12 cellular contexts compared by ENCODE assay signal in the genomic region with DNA sequence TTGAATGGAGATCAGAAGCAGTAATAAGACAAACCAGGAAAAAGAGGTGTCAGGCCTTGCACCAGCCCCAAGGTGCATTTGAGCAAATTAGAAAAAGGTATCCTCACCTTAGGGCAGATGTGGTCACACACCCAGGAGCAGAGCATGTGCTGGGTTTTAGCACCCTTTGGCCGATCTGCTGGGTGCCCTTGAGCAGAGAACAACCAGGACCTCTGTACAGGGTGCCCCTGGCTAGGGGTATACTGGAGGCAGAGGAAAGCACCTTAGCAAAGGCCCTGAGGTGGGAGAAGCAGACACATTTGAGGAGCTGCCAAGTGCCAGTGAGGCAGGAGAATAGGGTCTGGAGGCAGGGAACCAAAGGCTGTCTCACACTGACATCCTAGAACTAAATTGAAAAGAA.
"Had no signal": no experiment of that assay in that cellular context is flagged by ENCODE, and none has a peak within 500 bp of the region (broad histone marks: within the 10 kb centered on the region; RNA-seq: fewer than 3 reads in every experiment).

No MANE protein-coding gene starts in this region.

- H3K27me3 ChIP-seq: upper lobe of right lung had no signal

- H3K4me1 ChIP-seq: lower lobe of right lung, upper lobe of right lung had no signal

- H3K9me3 ChIP-seq: lower lobe of right lung, upper lobe of right lung had no signal

- DNase-seq: activated naive CD8-positive, alpha-beta T cell treated with anti-CD3 and anti-CD28 coated beads for 36 hours; kidney glomerular epithelial cell; lower lobe of right lung; retina; stimulated activated CD4-positive, alpha-beta T cell treated with anti-CD3 and anti-CD28 coated beads, Interleukin-4, amount 100 ng/mL, for 4 hours; stimulated activated CD8-positive, alpha-beta memory T cell treated with anti-CD3 and anti-CD28 coated beads, Interleukin-4, amount 100 ng/mL, for 48 hours; stimulated activated naive CD4-positive, alpha-beta T cell treated with Interleukin-2 at 50 U/mL for 16 hours; T-helper 9 cell; upper lobe of right lung had no signal

- H3K27ac ChIP-seq: lower lobe of right lung, SK-N-MC, upper lobe of right lung had no signal

- H3K36me3 ChIP-seq: lower lobe of right lung, upper lobe of right lung had no signal

- H3K4me3 ChIP-seq: lower lobe of right lung, SK-N-MC, upper lobe of right lung had no signal

- FAIRE-seq: colon had no signal

- ATAC-seq: esophagus mucosa, lower lobe of right lung, upper lobe of right lung had no signal
